Comparison of ENCODE assay signal across 8 cellular contexts in genomic region chr6:152897807-152898399, GRCh38.
DNase-seq lines count a peak whose midpoint lies in the region; ATAC-seq, FAIRE-seq and TF ChIP-seq lines count a peak whose summit lies in the region.

No MANE protein-coding gene starts in this region.

- no peaks in the 10 kb centered on the region for H3K36me3 ChIP-seq in bronchial epithelial cell (ENCODE audit: control insufficient read depth, insufficient read depth, low read length)

- no peak overlapping the region for H3K4me3 ChIP-seq in NB4 (ENCODE audit: low read depth, low read length)
- H3K4me3 ChIP-seq in bronchial epithelial cell (ENCODE audit: low read depth, low read length), result no peak overlapping the region

- H3K36me3 Mint-ChIP-seq in WTC11, result no peaks in the 10 kb centered on the region

- CTCF ChIA-PET in WTC11 (lab: Charles Lee), result interaction anchor here (0.8 to 1.0 kb wide), 2 partner anchors 50 to 57 kb away, joined by 3 read pairs; no protein-coding TSS in a partner anchor

- TF ChIP-seq CTCF in NB4 (IDR thresholded peaks at IDR 0.05; ENCODE audit: low read depth, low read length) (peak; percentile 95), WTC11 (IDR thresholded peaks at IDR 0.05) (peak; percentile 63), bronchial epithelial cell (IDR thresholded peaks at IDR 0.05; ENCODE audit: insufficient read depth, low read length, severe bottlenecking) (peak; percentile 87)

- peak; percentile 85 for FAIRE-seq in bronchial epithelial cell (lab: Jason Lieb, UNC)

- H3K4me3 Mint-ChIP-seq in WTC11, result no peak overlapping the region

- POLR2A ChIA-PET in WTC11 (lab: Charles Lee), result no interaction called here

- peaks cover 10% of the 10 kb centered on the region for H3K4me1 Mint-ChIP-seq in WTC11

- no peak for TF ChIP-seq POLR2A in NB4 (IDR thresholded peaks at IDR 0.05; ENCODE audit: extremely low read depth, insufficient read length)

- no peak overlapping the region for H3K27ac Mint-ChIP-seq in WTC11

- no peaks in the 10 kb centered on the region for H3K9me3 Mint-ChIP-seq in WTC11

- peaks cover 27% of the 10 kb centered on the region for H3K27me3 Mint-ChIP-seq in WTC11 (ENCODE audit: low read depth)

- peak; percentile 98 for ATAC-seq in HG02610 (IDR thresholded peaks at IDR 0.05; ENCODE audit: unreplicated experiment)
- peak; percentile 100 for ATAC-seq in WTC11

- H3K27me3 ChIP-seq in bronchial epithelial cell (ENCODE audit: control insufficient read depth, insufficient read depth, low read length), result no peaks in the 10 kb centered on the region

- DNase-seq in SIG-M5 treated with dmso at 0.1 percent for 504 hours (lab: John Stamatoyannopoulos, UW; ENCODE audit: unreplicated experiment), result peak; percentile 47
- DNase-seq in SIG-M5 (lab: John Stamatoyannopoulos, UW), result no peak
- peak; percentile 61 for DNase-seq in NB4 (ENCODE audit: low read depth)
- DNase-seq in WTC11 (ENCODE audit: low spot score), result peak; percentile 94
- DNase-seq in bronchial epithelial cell (ENCODE audit: low read depth), result peak; percentile 57
- DNase-seq in kidney glomerular epithelial cell (lab: John Stamatoyannopoulos, UW), result peak; percentile 59
- DNase-seq in stimulated activated CD4-positive, alpha-beta T cell treated with anti-CD3 and anti-CD28 coated beads, Interleukin-4, amount 100 ng/mL, for 1 hour, result peak; percentile 69

TF ChIP-seq in WTC11, 78 proteins besides CTCF, POLR2A, EP300 and RAD21:
- no peak for TF ChIP-seq E2F5 (CRISPR knock-in tag; IDR thresholded peaks at IDR 0.05)
- TF ChIP-seq TEAD4 (CRISPR knock-in tag; IDR thresholded peaks at IDR 0.05), result no peak
- TF ChIP-seq NR3C1 (CRISPR knock-in tag; conservative IDR thresholded peaks at IDR 0.05; ENCODE audit: low read depth), result no peak
- TF ChIP-seq GRHL2 (CRISPR knock-in tag; IDR thresholded peaks at IDR 0.05; ENCODE audit: insufficient replicate concordance, severe bottlenecking), result no peak
- no peak for TF ChIP-seq ZBTB21 (CRISPR knock-in tag; IDR thresholded peaks at IDR 0.05; ENCODE audit: borderline replicate concordance)
- no peak for TF ChIP-seq USF1 (CRISPR knock-in tag; IDR thresholded peaks at IDR 0.05)
- TF ChIP-seq JAZF1 (CRISPR knock-in tag; IDR thresholded peaks at IDR 0.05), result no peak
- no peak for TF ChIP-seq MXD4 (CRISPR knock-in tag; IDR thresholded peaks at IDR 0.05; ENCODE audit: borderline replicate concordance)
- no peak for TF ChIP-seq ZBTB43 (CRISPR knock-in tag; IDR thresholded peaks at IDR 0.05)
- no peak for TF ChIP-seq FOXJ3 (CRISPR knock-in tag; IDR thresholded peaks at IDR 0.05; ENCODE audit: borderline replicate concordance)
- TF ChIP-seq FOXK1 (CRISPR knock-in tag; IDR thresholded peaks at IDR 0.05), result no peak
- no peak for TF ChIP-seq ESRRA (CRISPR knock-in tag; IDR thresholded peaks at IDR 0.05; ENCODE audit: borderline replicate concordance)
- TF ChIP-seq PRDM15 (CRISPR knock-in tag; IDR thresholded peaks at IDR 0.05), result no peak
